1 cellular context compared by ENCODE assay signal in the genomic region with DNA sequence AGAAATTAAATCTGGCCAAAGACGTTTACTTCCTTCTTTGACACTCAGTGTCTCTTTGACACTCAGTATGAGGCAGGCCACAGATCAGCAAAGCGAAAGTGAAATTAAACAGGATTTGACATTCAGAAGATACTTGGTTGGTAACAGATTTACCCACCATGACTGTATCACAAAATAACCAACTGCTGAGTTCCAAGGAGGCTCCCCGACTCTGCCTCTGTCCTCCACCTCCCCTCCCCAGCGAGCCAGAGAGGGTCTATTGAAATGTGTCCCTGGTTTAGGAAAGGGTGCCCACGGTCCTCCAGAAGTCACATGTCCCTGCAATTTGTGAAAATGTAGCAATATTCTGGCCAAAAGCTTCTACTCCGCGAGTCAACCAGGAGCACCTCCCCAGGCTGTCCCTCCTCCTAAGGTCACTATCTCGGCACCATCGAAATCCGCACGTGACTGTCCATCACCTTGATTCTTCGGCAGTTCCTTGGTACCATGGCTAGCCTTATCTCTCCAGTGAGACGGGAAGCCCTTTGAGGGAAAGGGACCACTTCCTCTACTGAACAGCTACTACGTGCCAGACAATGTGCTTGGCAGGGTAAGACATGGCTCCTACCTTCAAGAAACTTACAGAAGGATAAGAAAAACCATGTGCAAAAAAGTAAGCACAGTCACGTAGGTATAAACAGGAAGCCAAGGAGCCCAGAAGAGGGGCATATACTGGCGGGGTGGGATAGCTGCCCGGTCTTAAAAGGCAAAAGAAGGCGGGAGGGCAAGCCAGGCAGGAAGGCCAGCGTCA.
TF ChIP-seq lines count a peak whose summit lies in the region.

No MANE protein-coding gene starts in this region.

TF ChIP-seq in endothelial cell of umbilical vein, 7 proteins besides CTCF, POLR2A, EP300 and RAD21 (continued from another document):
- TF ChIP-seq JUN (IDR thresholded peaks at IDR 0.05; ENCODE audit: borderline replicate concordance, insufficient read depth, insufficient read length, low read depth) = no peak
